27 cellular contexts compared by ENCODE assay signal in genomic region chr22:45521178-45521577, GRCh38. TPM values are rescaled to one million over a fixed set of nuclear protein-coding genes. Genes with fewer than 3 reads are reported as not detected.
"Had no signal": no experiment of that assay in that cellular context is flagged by ENCODE, and none has a peak within 500 bp of the region (broad histone marks: within the 10 kb centered on the region; RNA-seq: fewer than 3 reads in every experiment).

No MANE protein-coding gene starts in this region.

- DNase-seq: activated CD4-positive, alpha-beta T cell treated with anti-CD3 and anti-CD28 coated beads for 4 hours; activated CD4-positive, alpha-beta T cell treated with anti-CD3 and anti-CD28 coated beads, Interleukin-2, amount 50 U/mL, for 4 hours; activated effector memory CD4-positive, alpha-beta T cell treated with Interleukin-2 at 50 U/mL for 16 hours; activated naive CD4-positive, alpha-beta T cell treated with Interleukin-2 at 50 U/mL for 16 hours; activated T-cell treated with anti-CD3 and anti-CD28 coated beads for 4 hours; aorta; body of pancreas; cortex of kidney; effector memory CD8-positive, alpha-beta T cell; foreskin fibroblast; islet precursor cell; left cardiac atrium; mammary epithelial cell; naive thymus-derived CD4-positive, alpha-beta T cell; occipital lobe; stimulated activated CD4-positive, alpha-beta T cell treated with anti-CD3 and anti-CD28 coated beads, Interleukin-15, amount 100 ng/mL, for 24 hours; stimulated activated CD4-positive, alpha-beta T cell treated with anti-CD3 and anti-CD28 coated beads, Interleukin-2, amount 100 ng/mL, for 24 hours; stimulated activated naive B cell treated with anti-CD40 and anti-IgM and Interleukin-4, amounts not matched to agents 10 μg/mL and 1 μg/mL and 100 μg/mL, for 72 hours; tibial artery had no signal

- H3K4me1 Mint-ChIP-seq: naive thymus-derived CD4-positive, alpha-beta T cell; stimulated activated naive B cell treated with anti-CD40 and anti-IgM and Interleukin-4, amounts not matched to agents 10 μg/mL and 1 μg/mL and 100 μg/mL, for 72 hours had no signal

- ATAC-seq: body of pancreas; effector memory CD8-positive, alpha-beta T cell; left cardiac atrium; naive thymus-derived CD4-positive, alpha-beta T cell; stimulated activated naive B cell treated with anti-CD40 and anti-IgM and Interleukin-4, amounts not matched to agents 10 μg/mL and 1 μg/mL and 100 μg/mL, for 72 hours had no signal

- H3K9me3 ChIP-seq: adrenal gland, body of pancreas, right atrium auricular region, suprapubic skin, tibial artery had no signal

- H3K27me3 ChIP-seq: adrenal gland, body of pancreas, cardiac muscle cell, right atrium auricular region, suprapubic skin had no signal

- H3K27me3 Mint-ChIP-seq: activated naive CD8-positive, alpha-beta T cell had no signal

- H3K27ac Mint-ChIP-seq: activated naive CD8-positive, alpha-beta T cell; effector memory CD8-positive, alpha-beta T cell; naive thymus-derived CD4-positive, alpha-beta T cell; stimulated activated naive B cell treated with anti-CD40 and anti-IgM and Interleukin-4, amounts not matched to agents 10 μg/mL and 1 μg/mL and 100 μg/mL, for 72 hours had no signal

- H3K4me1 ChIP-seq: adrenal gland had no signal

- H3K36me3 ChIP-seq: adrenal gland, cardiac muscle cell, suprapubic skin had no signal

- H3K4me3 Mint-ChIP-seq: activated naive CD8-positive, alpha-beta T cell; effector memory CD8-positive, alpha-beta T cell; mesothelial cell of epicardium; naive thymus-derived CD4-positive, alpha-beta T cell; stimulated activated naive B cell treated with anti-CD40 and anti-IgM and Interleukin-4, amounts not matched to agents 10 μg/mL and 1 μg/mL and 100 μg/mL, for 72 hours had no signal

- H3K27ac ChIP-seq: body of pancreas, cardiac muscle cell, right atrium auricular region, suprapubic skin, tibial artery, VCaP had no signal

- H3K36me3 Mint-ChIP-seq: activated naive CD8-positive, alpha-beta T cell; naive thymus-derived CD4-positive, alpha-beta T cell; stimulated activated naive B cell treated with anti-CD40 and anti-IgM and Interleukin-4, amounts not matched to agents 10 μg/mL and 1 μg/mL and 100 μg/mL, for 72 hours had no signal

- H3K9me3 Mint-ChIP-seq: effector memory CD8-positive, alpha-beta T cell; mesothelial cell of epicardium; naive thymus-derived CD4-positive, alpha-beta T cell; stimulated activated naive B cell treated with anti-CD40 and anti-IgM and Interleukin-4, amounts not matched to agents 10 μg/mL and 1 μg/mL and 100 μg/mL, for 72 hours had no signal

- H3K4me3 ChIP-seq: adrenal gland, body of pancreas, cardiac muscle cell, right atrium auricular region, suprapubic skin, tibial artery had no signal

RNA-seq across cellular contexts. Expression of gene FBLN1, which starts 18.5 kb away (rescaled TPM):
- total RNA-seq: T-helper 1 cell treated with Interleukin-12 subunit alpha and Interleukin-12 subunit beta and Interleukin-4 antibody, amounts not matched to agents 30 ng/mL and 1 ng/mL, for 36 hours had no signal
